ENCODE assay signal across 1 cellular context in the genomic region with DNA sequence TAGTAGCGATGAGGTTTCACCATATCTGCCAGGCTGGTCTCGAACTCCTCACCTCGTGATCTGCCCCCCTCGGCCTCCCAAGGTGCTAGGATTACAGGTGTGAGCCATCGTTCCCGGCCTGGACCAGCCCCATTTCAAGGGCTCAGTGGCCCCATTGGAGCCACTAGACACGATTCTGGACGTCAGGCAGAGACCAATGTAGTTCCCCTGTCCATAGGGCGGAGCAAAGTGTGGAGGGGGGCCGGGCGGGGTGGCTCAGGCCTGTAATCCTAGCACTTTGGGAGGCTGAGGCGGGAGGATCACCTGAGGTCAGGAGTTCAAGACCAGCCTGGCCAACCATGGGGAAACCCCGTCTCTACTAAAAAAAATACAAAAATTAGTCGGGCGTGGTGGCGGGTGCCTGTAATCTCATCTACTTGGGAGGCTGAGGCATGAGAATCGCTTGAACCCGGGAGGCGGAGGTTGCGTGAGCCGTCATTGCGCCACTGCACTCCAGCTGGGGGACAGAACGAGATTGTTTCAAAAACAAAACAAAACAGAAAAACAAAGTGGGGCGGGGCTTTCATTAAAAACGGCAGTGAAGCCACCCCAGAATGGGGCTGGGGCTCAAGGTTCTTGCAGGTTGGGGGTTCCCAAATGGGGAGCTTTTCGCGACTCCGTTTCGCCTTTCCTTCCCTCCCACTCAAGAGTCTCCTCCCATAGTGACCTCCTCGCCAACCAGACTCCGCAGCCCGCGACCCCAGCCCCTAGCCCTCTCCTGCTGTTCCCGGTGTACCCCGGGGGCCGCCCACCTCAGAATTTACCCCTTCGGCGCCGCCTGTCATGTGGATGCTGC.
TF ChIP-seq lines count a peak whose summit lies in the region.

No MANE protein-coding gene starts in this region.

TF ChIP-seq in K562, 482 proteins besides CTCF, POLR2A, EP300 and RAD21 (continues in another document):
- TF ChIP-seq FOXJ2 (tag; IDR thresholded peaks at IDR 0.05) (0 out of 2 replicates have a peak, but pooled peaks have one; percentile 10), BRD4 (IDR thresholded peaks at IDR 0.05) (no peak), TFAP4 (CRISPR knock-in tag; IDR thresholded peaks at IDR 0.05; ENCODE audit: borderline replicate concordance) (peak; percentile 70; the same call in 1 of the 2 replicates), SAP30 (IDR thresholded peaks at IDR 0.05; ENCODE audit: borderline replicate concordance, insufficient read depth, low read depth, low read length, poor library complexity, severe bottlenecking) (no peak), NR2C2 (CRISPR knock-in tag; IDR thresholded peaks at IDR 0.05) (no peak), NR2C2 (tag; IDR thresholded peaks at IDR 0.05) (no peak), NUFIP1 (IDR thresholded peaks at IDR 0.05; ENCODE audit: partially characterized antibody) (no peak), POLR3A (IDR thresholded peaks at IDR 0.05; ENCODE audit: borderline replicate concordance, extremely low read depth, insufficient read depth, insufficient read length) (no peak), LARP7 (IDR thresholded peaks at IDR 0.05) (no peak), MAFF (IDR thresholded peaks at IDR 0.05; ENCODE audit: low read length) (no peak), NFRKB (IDR thresholded peaks at IDR 0.05; ENCODE audit: low read depth) (no peak), DACH1 (IDR thresholded peaks at IDR 0.05; ENCODE audit: partially characterized antibody) (peak; percentile 54), BRCA1 (IDR thresholded peaks at IDR 0.05) (no peak), BRCA1 (CRISPR knock-in tag; IDR thresholded peaks at IDR 0.05) (no peak), MCM7 (IDR thresholded peaks at IDR 0.05) (no peak), ZBTB33 (CRISPR knock-in tag; IDR thresholded peaks at IDR 0.05) (peak; percentile 80; the same call in 1 of the 2 replicates), ARID3B (CRISPR knock-in tag; IDR thresholded peaks at IDR 0.05; ENCODE audit: borderline replicate concordance) (no peak), XRCC4 (IDR thresholded peaks at IDR 0.05; ENCODE audit: extremely low read depth, insufficient read depth, insufficient read length) (no peak), ZBTB1 (CRISPR knock-in tag; IDR thresholded peaks at IDR 0.05; ENCODE audit: borderline replicate concordance, low read depth) (no peak), RBM25 (IDR thresholded peaks at IDR 0.05; ENCODE audit: low read depth, low read length, severe bottlenecking) (no peak), ZNF3 (CRISPR knock-in tag; IDR thresholded peaks at IDR 0.05) (no peak), HDAC1 (IDR thresholded peaks at IDR 0.05) (0 out of 4 replicates have a peak, but pooled peaks of 1 of the 2 experiments have one; percentile 22), ZNF57 (CRISPR knock-in tag; IDR thresholded peaks at IDR 0.05) (no peak), MTA2 (IDR thresholded peaks at IDR 0.05; ENCODE audit: low read depth) (no peak), RBFOX2 (IDR thresholded peaks at IDR 0.05; ENCODE audit: low read depth, low read length) (no peak), HNRNPK (IDR thresholded peaks at IDR 0.05; ENCODE audit: low read depth, low read length, poor library complexity, severe bottlenecking) (no peak), PHB2 (IDR thresholded peaks at IDR 0.05; ENCODE audit: low read depth) (0 out of 2 replicates have a peak, but pooled peaks have one; percentile 3), ZNF134 (CRISPR knock-in tag; conservative IDR thresholded peaks at IDR 0.05) (no peak), ADNP (tag; IDR thresholded peaks at IDR 0.05) (peak; percentile 63), PHB (CRISPR knock-in tag; IDR thresholded peaks at IDR 0.05) (0 out of 2 replicates have a peak, but pooled peaks have one; percentile 32), PURB (CRISPR knock-in tag; IDR thresholded peaks at IDR 0.05; ENCODE audit: low read depth) (no peak), HNRNPL (IDR thresholded peaks at IDR 0.05; ENCODE audit: low read depth, low read length) (no peak), SMAD4 (CRISPR knock-in tag; conservative IDR thresholded peaks at IDR 0.05) (0 out of 2 replicates have a peak, but pooled peaks have one; percentile 23), JUN (IDR thresholded peaks at IDR 0.05; ENCODE audit: borderline replicate concordance, low read depth, low read length) (no peak), JUN (CRISPR knock-in tag; IDR thresholded peaks at IDR 0.05; ENCODE audit: borderline replicate concordance) (no peak), JUNB (CRISPR knock-in tag; conservative IDR thresholded peaks at IDR 0.05) (no peak), PHF20 (IDR thresholded peaks at IDR 0.05; ENCODE audit: partially characterized antibody) (peak; percentile 51), NBN (IDR thresholded peaks at IDR 0.05; ENCODE audit: low read depth) (no peak), ZNF174 (CRISPR knock-in tag; IDR thresholded peaks at IDR 0.05) (no peak), ZFP30 (CRISPR knock-in tag; IDR thresholded peaks at IDR 0.05; ENCODE audit: borderline replicate concordance) (no peak), MXI1 (IDR thresholded peaks at IDR 0.05; ENCODE audit: low read depth, low read length) (no peak), ZNF143 (CRISPR knock-in tag; IDR thresholded peaks at IDR 0.05) (no peak), KDM1A (IDR thresholded peaks at IDR 0.05) (peak; percentile 59 to 78), HIVEP1 (CRISPR knock-in tag; IDR thresholded peaks at IDR 0.05) (no peak), ZNF23 (CRISPR knock-in tag; IDR thresholded peaks at IDR 0.05) (no peak), THRAP3 (IDR thresholded peaks at IDR 0.05; ENCODE audit: borderline replicate concordance) (no peak), CBFA2T3 (IDR thresholded peaks at IDR 0.05) (0 out of 2 replicates have a peak, but pooled peaks have one; percentile 4), ZC3H8 (IDR thresholded peaks at IDR 0.05) (no peak), MCM5 (IDR thresholded peaks at IDR 0.05; ENCODE audit: low read depth) (no peak), TEAD2 (tag; IDR thresholded peaks at IDR 0.05) (no peak), BHLHE40 (IDR thresholded peaks at IDR 0.05; ENCODE audit: low read length) (no peak), SMARCE1 (IDR thresholded peaks at IDR 0.05) (peak; percentile 35; the same call in 1 of the 2 replicates), ETS2 (tag; IDR thresholded peaks at IDR 0.05; ENCODE audit: borderline replicate concordance, poor library complexity, severe bottlenecking) (no peak), PTBP1 (IDR thresholded peaks at IDR 0.05; ENCODE audit: low read depth, low read length) (no peak), NFE2 (IDR thresholded peaks at IDR 0.05; ENCODE audit: low read depth) (no peak), ARNT (IDR thresholded peaks at IDR 0.05) (no peak)
- TF ChIP-seq, protein P1, sequence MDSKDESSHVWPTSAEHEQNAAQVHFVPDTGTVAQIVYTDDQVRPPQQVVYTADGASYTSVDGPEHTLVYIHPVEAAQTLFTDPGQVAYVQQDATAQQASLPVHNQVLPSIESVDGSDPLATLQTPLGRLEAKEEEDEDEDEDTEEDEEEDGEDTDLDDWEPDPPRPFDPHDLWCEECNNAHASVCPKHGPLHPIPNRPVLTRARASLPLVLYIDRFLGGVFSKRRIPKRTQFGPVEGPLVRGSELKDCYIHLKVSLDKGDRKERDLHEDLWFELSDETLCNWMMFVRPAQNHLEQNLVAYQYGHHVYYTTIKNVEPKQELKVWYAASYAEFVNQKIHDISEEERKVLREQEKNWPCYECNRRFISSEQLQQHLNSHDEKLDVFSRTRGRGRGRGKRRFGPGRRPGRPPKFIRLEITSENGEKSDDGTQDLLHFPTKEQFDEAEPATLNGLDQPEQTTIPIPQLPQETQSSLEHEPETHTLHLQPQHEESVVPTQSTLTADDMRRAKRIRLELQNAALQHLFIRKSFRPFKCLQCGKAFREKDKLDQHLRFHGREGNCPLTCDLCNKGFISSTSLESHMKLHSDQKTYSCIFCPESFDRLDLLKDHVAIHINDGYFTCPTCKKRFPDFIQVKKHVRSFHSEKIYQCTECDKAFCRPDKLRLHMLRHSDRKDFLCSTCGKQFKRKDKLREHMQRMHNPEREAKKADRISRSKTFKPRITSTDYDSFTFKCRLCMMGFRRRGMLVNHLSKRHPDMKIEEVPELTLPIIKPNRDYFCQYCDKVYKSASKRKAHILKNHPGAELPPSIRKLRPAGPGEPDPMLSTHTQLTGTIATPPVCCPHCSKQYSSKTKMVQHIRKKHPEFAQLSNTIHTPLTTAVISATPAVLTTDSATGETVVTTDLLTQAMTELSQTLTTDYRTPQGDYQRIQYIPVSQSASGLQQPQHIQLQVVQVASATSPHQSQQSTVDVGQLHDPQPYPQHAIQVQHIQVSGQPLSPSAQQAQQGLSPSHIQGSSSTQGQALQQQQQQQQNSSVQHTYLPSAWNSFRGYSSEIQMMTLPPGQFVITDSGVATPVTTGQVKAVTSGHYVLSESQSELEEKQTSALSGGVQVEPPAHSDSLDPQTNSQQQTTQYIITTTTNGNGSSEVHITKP (IDR thresholded peaks at IDR 0.05; ENCODE audit: partially characterized antibody) = peak; percentile 95
- TF ChIP-seq, protein P2, sequence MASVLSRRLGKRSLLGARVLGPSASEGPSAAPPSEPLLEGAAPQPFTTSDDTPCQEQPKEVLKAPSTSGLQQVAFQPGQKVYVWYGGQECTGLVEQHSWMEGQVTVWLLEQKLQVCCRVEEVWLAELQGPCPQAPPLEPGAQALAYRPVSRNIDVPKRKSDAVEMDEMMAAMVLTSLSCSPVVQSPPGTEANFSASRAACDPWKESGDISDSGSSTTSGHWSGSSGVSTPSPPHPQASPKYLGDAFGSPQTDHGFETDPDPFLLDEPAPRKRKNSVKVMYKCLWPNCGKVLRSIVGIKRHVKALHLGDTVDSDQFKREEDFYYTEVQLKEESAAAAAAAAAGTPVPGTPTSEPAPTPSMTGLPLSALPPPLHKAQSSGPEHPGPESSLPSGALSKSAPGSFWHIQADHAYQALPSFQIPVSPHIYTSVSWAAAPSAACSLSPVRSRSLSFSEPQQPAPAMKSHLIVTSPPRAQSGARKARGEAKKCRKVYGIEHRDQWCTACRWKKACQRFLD (CRISPR knock-in tag; IDR thresholded peaks at IDR 0.05) = no peak
- TF ChIP-seq, protein P3, sequence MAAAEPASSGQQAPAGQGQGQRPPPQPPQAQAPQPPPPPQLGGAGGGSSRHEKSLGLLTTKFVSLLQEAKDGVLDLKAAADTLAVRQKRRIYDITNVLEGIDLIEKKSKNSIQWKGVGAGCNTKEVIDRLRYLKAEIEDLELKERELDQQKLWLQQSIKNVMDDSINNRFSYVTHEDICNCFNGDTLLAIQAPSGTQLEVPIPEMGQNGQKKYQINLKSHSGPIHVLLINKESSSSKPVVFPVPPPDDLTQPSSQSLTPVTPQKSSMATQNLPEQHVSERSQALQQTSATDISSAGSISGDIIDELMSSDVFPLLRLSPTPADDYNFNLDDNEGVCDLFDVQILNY (CRISPR knock-in tag; IDR thresholded peaks at IDR 0.05) = no peak
- TF ChIP-seq, protein P4, sequence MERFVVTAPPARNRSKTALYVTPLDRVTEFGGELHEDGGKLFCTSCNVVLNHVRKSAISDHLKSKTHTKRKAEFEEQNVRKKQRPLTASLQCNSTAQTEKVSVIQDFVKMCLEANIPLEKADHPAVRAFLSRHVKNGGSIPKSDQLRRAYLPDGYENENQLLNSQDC (CRISPR knock-in tag; IDR thresholded peaks at IDR 0.05) = no peak
- TF ChIP-seq, protein P5, sequence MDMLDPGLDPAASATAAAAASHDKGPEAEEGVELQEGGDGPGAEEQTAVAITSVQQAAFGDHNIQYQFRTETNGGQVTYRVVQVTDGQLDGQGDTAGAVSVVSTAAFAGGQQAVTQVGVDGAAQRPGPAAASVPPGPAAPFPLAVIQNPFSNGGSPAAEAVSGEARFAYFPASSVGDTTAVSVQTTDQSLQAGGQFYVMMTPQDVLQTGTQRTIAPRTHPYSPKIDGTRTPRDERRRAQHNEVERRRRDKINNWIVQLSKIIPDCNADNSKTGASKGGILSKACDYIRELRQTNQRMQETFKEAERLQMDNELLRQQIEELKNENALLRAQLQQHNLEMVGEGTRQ (CRISPR knock-in tag; IDR thresholded peaks at IDR 0.05) = no peak
- TF ChIP-seq, protein P6, sequence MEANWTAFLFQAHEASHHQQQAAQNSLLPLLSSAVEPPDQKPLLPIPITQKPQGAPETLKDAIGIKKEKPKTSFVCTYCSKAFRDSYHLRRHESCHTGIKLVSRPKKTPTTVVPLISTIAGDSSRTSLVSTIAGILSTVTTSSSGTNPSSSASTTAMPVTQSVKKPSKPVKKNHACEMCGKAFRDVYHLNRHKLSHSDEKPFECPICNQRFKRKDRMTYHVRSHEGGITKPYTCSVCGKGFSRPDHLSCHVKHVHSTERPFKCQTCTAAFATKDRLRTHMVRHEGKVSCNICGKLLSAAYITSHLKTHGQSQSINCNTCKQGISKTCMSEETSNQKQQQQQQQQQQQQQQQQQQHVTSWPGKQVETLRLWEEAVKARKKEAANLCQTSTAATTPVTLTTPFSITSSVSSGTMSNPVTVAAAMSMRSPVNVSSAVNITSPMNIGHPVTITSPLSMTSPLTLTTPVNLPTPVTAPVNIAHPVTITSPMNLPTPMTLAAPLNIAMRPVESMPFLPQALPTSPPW (CRISPR knock-in tag; IDR thresholded peaks at IDR 0.05) = no peak
